In the genomic region with DNA sequence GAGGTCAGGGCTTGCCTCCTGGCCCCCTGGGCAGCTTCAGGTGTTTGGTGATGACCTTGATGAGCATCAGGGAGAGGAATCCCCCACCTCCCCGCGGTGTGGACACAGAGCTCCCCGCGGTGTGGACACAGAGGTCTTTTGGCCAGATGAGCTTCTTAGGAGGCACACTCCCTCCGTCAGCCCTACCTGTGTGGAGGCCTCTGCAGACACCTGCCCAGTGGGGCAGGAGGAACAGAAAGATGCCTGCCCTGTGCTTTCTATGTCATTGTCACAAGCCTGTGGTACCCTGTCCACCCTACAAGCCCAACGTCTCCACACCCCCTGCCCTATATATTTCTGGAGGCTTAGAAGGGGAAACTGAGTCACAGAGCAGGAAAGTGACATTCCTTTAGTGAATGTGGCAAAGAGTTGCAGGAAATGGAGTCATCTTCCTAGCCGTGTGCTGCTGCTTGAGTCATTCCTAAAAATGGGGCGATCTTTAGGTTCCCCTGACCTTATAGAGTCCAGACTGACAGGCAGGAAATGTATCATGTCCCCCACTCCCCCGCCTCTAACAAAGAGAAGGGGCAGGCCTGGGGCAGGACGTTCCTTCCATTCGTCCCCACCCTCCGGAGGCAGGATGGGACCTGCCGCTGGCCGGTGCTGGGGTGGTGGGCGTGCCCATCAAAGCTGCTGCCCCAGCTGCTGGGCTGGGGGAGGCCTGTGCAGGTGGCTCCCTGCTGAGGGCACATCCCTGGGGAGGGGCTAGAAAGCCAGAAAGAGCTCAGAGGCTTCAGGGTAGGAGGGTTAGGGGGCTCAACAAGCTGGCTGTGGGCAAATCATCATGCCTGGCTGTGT, we compare ENCODE assay signal across 2 cellular contexts.
TF ChIP-seq lines count a peak whose summit lies in the region.

No MANE protein-coding gene starts in this region.

TF ChIP-seq in HEK293, 187 proteins besides CTCF, POLR2A, EP300 and RAD21 (continues in another document):
- TF ChIP-seq, protein P1, sequence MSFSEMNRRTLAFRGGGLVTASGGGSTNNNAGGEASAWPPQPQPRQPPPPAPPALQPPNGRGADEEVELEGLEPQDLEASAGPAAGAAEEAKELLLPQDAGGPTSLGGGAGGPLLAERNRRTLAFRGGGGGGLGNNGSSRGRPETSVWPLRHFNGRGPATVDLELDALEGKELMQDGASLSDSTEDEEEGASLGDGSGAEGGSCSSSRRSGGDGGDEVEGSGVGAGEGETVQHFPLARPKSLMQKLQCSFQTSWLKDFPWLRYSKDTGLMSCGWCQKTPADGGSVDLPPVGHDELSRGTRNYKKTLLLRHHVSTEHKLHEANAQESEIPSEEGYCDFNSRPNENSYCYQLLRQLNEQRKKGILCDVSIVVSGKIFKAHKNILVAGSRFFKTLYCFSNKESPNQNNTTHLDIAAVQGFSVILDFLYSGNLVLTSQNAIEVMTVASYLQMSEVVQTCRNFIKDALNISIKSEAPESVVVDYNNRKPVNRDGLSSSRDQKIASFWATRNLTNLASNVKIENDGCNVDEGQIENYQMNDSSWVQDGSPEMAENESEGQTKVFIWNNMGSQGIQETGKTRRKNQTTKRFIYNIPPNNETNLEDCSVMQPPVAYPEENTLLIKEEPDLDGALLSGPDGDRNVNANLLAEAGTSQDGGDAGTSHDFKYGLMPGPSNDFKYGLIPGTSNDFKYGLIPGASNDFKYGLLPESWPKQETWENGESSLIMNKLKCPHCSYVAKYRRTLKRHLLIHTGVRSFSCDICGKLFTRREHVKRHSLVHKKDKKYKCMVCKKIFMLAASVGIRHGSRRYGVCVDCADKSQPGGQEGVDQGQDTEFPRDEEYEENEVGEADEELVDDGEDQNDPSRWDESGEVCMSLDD (tag by site-specific recombination; IDR thresholded peaks at IDR 0.05): no peak
- TF ChIP-seq ZXDB (tag by site-specific recombination; IDR thresholded peaks at IDR 0.05): no peak
- TF ChIP-seq ZBTB1 (tag by site-specific recombination; IDR thresholded peaks at IDR 0.05): no peak
- TF ChIP-seq ZNF544 (tag by site-specific recombination; IDR thresholded peaks at IDR 0.05): no peak
- no peak for TF ChIP-seq ZNF560 (tag by site-specific recombination; IDR thresholded peaks at IDR 0.05; ENCODE audit: borderline replicate concordance)
- peak; percentile 48 for TF ChIP-seq ZFHX2 (tag by site-specific recombination; conservative IDR thresholded peaks at IDR 0.05)
- TF ChIP-seq ZFP41 (tag by site-specific recombination; IDR thresholded peaks at IDR 0.05; ENCODE audit: borderline replicate concordance): no peak
- TF ChIP-seq ZSCAN30 (tag by site-specific recombination; IDR thresholded peaks at IDR 0.05): no peak
- TF ChIP-seq ZNF677 (tag by site-specific recombination; IDR thresholded peaks at IDR 0.05): no peak
- no peak for TF ChIP-seq GLI2 (tag by site-specific recombination; IDR thresholded peaks at IDR 0.05; ENCODE audit: borderline replicate concordance, low read depth)
- TF ChIP-seq, protein P2, sequence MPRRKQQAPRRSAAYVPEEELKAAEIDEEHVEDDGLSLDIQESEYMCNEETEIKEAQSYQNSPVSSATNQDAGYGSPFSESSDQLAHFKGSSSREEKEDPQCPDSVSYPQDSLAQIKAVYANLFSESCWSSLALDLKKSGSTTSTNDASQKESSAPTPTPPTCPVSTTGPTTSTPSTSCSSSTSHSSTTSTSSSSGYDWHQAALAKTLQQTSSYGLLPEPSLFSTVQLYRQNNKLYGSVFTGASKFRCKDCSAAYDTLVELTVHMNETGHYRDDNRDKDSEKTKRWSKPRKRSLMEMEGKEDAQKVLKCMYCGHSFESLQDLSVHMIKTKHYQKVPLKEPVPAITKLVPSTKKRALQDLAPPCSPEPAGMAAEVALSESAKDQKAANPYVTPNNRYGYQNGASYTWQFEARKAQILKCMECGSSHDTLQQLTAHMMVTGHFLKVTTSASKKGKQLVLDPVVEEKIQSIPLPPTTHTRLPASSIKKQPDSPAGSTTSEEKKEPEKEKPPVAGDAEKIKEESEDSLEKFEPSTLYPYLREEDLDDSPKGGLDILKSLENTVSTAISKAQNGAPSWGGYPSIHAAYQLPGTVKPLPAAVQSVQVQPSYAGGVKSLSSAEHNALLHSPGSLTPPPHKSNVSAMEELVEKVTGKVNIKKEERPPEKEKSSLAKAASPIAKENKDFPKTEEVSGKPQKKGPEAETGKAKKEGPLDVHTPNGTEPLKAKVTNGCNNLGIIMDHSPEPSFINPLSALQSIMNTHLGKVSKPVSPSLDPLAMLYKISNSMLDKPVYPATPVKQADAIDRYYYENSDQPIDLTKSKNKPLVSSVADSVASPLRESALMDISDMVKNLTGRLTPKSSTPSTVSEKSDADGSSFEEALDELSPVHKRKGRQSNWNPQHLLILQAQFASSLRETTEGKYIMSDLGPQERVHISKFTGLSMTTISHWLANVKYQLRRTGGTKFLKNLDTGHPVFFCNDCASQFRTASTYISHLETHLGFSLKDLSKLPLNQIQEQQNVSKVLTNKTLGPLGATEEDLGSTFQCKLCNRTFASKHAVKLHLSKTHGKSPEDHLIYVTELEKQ (tag by site-specific recombination; IDR thresholded peaks at IDR 0.05; ENCODE audit: borderline replicate concordance): no peak
- TF ChIP-seq, protein P3, sequence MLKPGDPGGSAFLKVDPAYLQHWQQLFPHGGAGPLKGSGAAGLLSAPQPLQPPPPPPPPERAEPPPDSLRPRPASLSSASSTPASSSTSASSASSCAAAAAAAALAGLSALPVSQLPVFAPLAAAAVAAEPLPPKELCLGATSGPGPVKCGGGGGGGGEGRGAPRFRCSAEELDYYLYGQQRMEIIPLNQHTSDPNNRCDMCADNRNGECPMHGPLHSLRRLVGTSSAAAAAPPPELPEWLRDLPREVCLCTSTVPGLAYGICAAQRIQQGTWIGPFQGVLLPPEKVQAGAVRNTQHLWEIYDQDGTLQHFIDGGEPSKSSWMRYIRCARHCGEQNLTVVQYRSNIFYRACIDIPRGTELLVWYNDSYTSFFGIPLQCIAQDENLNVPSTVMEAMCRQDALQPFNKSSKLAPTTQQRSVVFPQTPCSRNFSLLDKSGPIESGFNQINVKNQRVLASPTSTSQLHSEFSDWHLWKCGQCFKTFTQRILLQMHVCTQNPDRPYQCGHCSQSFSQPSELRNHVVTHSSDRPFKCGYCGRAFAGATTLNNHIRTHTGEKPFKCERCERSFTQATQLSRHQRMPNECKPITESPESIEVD (tag by site-specific recombination; IDR thresholded peaks at IDR 0.05): no peak
- TF ChIP-seq ZNF510 (tag by site-specific recombination; IDR thresholded peaks at IDR 0.05; ENCODE audit: insufficient replicate concordance): no peak
- TF ChIP-seq, protein P4, sequence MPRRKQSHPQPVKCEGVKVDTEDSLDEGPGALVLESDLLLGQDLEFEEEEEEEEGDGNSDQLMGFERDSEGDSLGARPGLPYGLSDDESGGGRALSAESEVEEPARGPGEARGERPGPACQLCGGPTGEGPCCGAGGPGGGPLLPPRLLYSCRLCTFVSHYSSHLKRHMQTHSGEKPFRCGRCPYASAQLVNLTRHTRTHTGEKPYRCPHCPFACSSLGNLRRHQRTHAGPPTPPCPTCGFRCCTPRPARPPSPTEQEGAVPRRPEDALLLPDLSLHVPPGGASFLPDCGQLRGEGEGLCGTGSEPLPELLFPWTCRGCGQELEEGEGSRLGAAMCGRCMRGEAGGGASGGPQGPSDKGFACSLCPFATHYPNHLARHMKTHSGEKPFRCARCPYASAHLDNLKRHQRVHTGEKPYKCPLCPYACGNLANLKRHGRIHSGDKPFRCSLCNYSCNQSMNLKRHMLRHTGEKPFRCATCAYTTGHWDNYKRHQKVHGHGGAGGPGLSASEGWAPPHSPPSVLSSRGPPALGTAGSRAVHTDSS (tag by site-specific recombination; IDR thresholded peaks at IDR 0.05): no peak
- no peak for TF ChIP-seq YY2 (tag by site-specific recombination; IDR thresholded peaks at IDR 0.05)
- no peak for TF ChIP-seq SCRT1 (tag by site-specific recombination; IDR thresholded peaks at IDR 0.05; ENCODE audit: borderline replicate concordance)

TF ChIP-seq in GM12878, 131 proteins besides CTCF, POLR2A, EP300 and RAD21:
- no peak for TF ChIP-seq EGR1 (IDR thresholded peaks at IDR 0.05; ENCODE audit: borderline replicate concordance in 1 of 2, low read depth in 2 of 2, low read length in 2 of 2)
- no peak for TF ChIP-seq CEBPB (IDR thresholded peaks at IDR 0.05; ENCODE audit: borderline replicate concordance in 1 of 2, low read depth in 2 of 2, low read length in 2 of 2)
- no peak for TF ChIP-seq MEF2A (IDR thresholded peaks at IDR 0.05; ENCODE audit: insufficient read depth, low read depth, low read length)
- no peak for TF ChIP-seq RUNX3 (IDR thresholded peaks at IDR 0.05; ENCODE audit: low read length)
- TF ChIP-seq KDM1A (IDR thresholded peaks at IDR 0.05; ENCODE audit: borderline replicate concordance): no peak
- TF ChIP-seq EED (IDR thresholded peaks at IDR 0.05; ENCODE audit: low read depth): peak; percentile 24; the same call in 1 of the 2 replicates
- TF ChIP-seq ZNF274 (IDR thresholded peaks at IDR 0.05; ENCODE audit: insufficient read depth, insufficient read length): no peak
TF ChIP-seq in GM12878: peak in this region for 1.
